ENCODE assay signal across 12 cellular contexts in the genomic region with DNA sequence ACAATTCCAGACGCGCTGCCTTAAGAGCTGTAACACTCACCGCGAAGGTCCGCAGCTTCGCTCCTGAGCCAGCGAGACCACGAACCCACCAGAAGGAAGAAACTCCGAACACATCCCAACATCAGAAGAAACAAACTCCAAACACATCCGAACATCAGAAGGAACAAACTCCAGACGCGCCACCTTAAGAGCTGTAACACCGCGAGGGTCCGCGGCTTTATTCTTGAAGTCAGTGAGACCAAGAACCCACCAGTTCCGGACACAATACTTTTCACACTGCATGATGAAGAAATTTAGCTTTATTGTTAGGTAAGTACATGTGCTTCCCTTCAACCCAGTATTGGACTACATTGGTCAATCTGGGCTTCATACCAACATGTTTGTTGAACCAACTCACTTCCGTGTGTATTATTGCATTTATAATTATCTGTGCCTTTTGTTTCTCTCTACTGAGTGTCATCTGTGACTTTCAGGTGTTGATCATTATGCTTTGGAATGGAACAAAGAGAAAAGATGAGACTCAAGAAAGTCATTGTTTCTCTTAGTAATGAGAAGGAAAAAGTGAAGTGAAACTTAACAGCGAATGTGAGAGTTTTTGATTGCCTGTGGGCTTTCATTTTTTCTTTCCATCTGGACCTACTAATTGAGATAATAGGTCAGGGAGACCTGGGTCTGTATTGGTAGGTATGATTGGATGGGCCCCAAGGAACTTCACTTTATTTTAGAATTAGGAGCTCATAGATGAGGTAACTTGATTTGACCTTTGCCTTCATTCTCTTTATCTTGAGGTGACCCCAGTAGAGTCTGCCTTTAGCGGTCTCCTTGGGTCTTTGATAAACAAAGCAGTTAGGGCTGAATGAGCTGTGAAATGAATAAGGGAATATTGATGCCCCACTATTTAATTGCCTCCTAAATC.
DNase-seq lines count a peak whose midpoint lies in the region; ATAC-seq and TF ChIP-seq lines count a peak whose summit lies in the region.
"Had no signal": no experiment of that assay in that cellular context is flagged by ENCODE, and none has a peak within 500 bp of the region (broad histone marks: within the 10 kb centered on the region; RNA-seq: fewer than 3 reads in every experiment).

No MANE protein-coding gene starts in this region.

- DNase-seq in T1000 (lab: John Stamatoyannopoulos, UW): no peak
- no peak for DNase-seq in hepatocyte (ENCODE audit: low spot score)
- DNase-seq in putamen (ENCODE audit: low spot score): no peak
- DNase-seq in activated CD4-positive, CD25-positive, alpha-beta regulatory T cell (lab: John Stamatoyannopoulos, UW): no peak
- DNase-seq: NCI-H1436, OCI-M1 had no signal

- no peak overlapping the region for H2AFZ ChIP-seq in hepatocyte

- no peaks in the 10 kb centered on the region for H3K79me2 ChIP-seq in hepatocyte

- WGBS in hepatocyte (ENCODE audit: low lambda C conversion rate, missing lambda C conversion rate): 99% methylated on average over 19 of the region's 20 CpGs

- peak; percentile 95 for ATAC-seq in GM18502 (IDR thresholded peaks at IDR 0.05; ENCODE audit: poor library complexity, unreplicated experiment)
- ATAC-seq in GM19463 (IDR thresholded peaks at IDR 0.05; ENCODE audit: unreplicated experiment): peak; percentile 90
- ATAC-seq in HG02870 (IDR thresholded peaks at IDR 0.05; ENCODE audit: unreplicated experiment): peak; percentile 96
- ATAC-seq in HG03521 (IDR thresholded peaks at IDR 0.05; ENCODE audit: unreplicated experiment): peak; percentile 92

- no peaks in the 10 kb centered on the region for H3K36me3 ChIP-seq in hepatocyte (replicated peaks; ENCODE audit: insufficient read depth, low read depth)
- H3K36me3 ChIP-seq: cardiac muscle cell, esophagus muscularis mucosa had no signal

- no peaks in the 10 kb centered on the region for H3K27me3 ChIP-seq in hepatocyte
- H3K27me3 ChIP-seq: cardiac muscle cell, esophagus muscularis mucosa had no signal

- H3K4me1 ChIP-seq in hepatocyte (ENCODE audit: insufficient read depth): no peaks in the 10 kb centered on the region

- no peak overlapping the region for H3K4me3 ChIP-seq in hepatocyte
- H3K4me3 ChIP-seq: cardiac muscle cell, esophagus muscularis mucosa had no signal

- H4K20me1 ChIP-seq in hepatocyte (ENCODE audit: insufficient read depth, poor library complexity, severe bottlenecking): no peaks in the 10 kb centered on the region

- H3K9me2 ChIP-seq in hepatocyte (replicated peaks; ENCODE audit: insufficient read depth): no peaks in the 10 kb centered on the region

- H3K9me3 ChIP-seq in hepatocyte (ENCODE audit: low read depth): no peaks in the 10 kb centered on the region
- H3K9me3 ChIP-seq: esophagus muscularis mucosa had no signal

- no peak overlapping the region for H3K27ac ChIP-seq in hepatocyte
- H3K27ac ChIP-seq: cardiac muscle cell, esophagus muscularis mucosa had no signal

- no peak overlapping the region for H3K4me2 ChIP-seq in hepatocyte

- TF ChIP-seq CTCF in hepatocyte (IDR thresholded peaks at IDR 0.05; ENCODE audit: poor library complexity): no peak
